ENCODE assay signal across 8 cellular contexts in genomic region chr10:6406220-6407033, GRCh38.
A peak's percentile ranks its signal among the peaks of the same experiment; 100 is the strongest.
DNase-seq lines count a peak whose midpoint lies in the region; ATAC-seq and TF ChIP-seq lines count a peak whose summit lies in the region.

No MANE protein-coding gene starts in this region.

- peak in 3 of 4 experiments; percentile 13 to 36 (median 26) for TF ChIP-seq CTCF in gastroesophageal sphincter (IDR thresholded peaks at IDR 0.05)

- CTCF ChIA-PET in activated CD4-positive, alpha-beta T cell treated with anti-CD3 and anti-CD28 coated beads, Interleukin-2, amount 10 ng/mL, durations not matched to agents 7 days and 5 days (lab: Charles Lee): interaction anchor here (0.6 to 3.4 kb wide), 16 partner anchors 12 to 310 kb away, joined by 3 to 29 read pairs (median 4); partner anchors contain the start of gene PFKFB3

- H3K4me3 ChIP-seq in gastroesophageal sphincter: no peak overlapping the region

- H3K27ac Mint-ChIP-seq in activated CD4-positive, alpha-beta T cell treated with anti-CD3 and anti-CD28 coated beads, Interleukin-2, amount 10 ng/mL, durations not matched to agents 7 days and 5 days: no peak overlapping the region

- intact Hi-C loops in sciatic nerve (cut with DNase I): loop anchor here (5.0 to 10.0 kb wide), 2 partner anchors 202 to 299 kb away; partner anchors contain the start of gene PFKFB3

- H3K27me3 ChIP-seq in gastroesophageal sphincter: no peaks in the 10 kb centered on the region

- POLR2A ChIA-PET in activated CD4-positive, alpha-beta T cell treated with anti-CD3 and anti-CD28 coated beads, Interleukin-2, amount 10 ng/mL, durations not matched to agents 7 days and 5 days (lab: Charles Lee): no interaction called here

- peaks cover 2 to 24% (median 8%) of the 10 kb centered on the region in 3 donors for H3K4me1 ChIP-seq in gastroesophageal sphincter

- H3K27ac ChIP-seq in gastroesophageal sphincter: no peak overlapping the region

- ATAC-seq in gastroesophageal sphincter (no peak), HG02610 (IDR thresholded peaks at IDR 0.05; ENCODE audit: unreplicated experiment) (no peak), sciatic nerve (no peak)

- no peaks in the 10 kb centered on the region for H3K9me3 Mint-ChIP-seq in activated CD4-positive, alpha-beta T cell treated with anti-CD3 and anti-CD28 coated beads, Interleukin-2, amount 10 ng/mL, durations not matched to agents 7 days and 5 days

- no peaks in the 10 kb centered on the region for H3K36me3 ChIP-seq in gastroesophageal sphincter

- 60 to 70% methylated on average over 10 of the region's 10 CpGs for WGBS in gastroesophageal sphincter (ENCODE audit: low coverage in 1 of 2), 2 donors

- H3K4me3 Mint-ChIP-seq in activated CD4-positive, alpha-beta T cell treated with anti-CD3 and anti-CD28 coated beads, Interleukin-2, amount 10 ng/mL, durations not matched to agents 7 days and 5 days: no peak overlapping the region

- TF ChIP-seq EP300 in gastroesophageal sphincter (IDR thresholded peaks at IDR 0.05): no peak

- H3K27me3 Mint-ChIP-seq in activated CD4-positive, alpha-beta T cell treated with anti-CD3 and anti-CD28 coated beads, Interleukin-2, amount 10 ng/mL, durations not matched to agents 7 days and 5 days: peaks cover 8% of the 10 kb centered on the region

- TF ChIP-seq POLR2A in gastroesophageal sphincter (IDR thresholded peaks at IDR 0.05): no peak

- peaks cover 6% of the 10 kb centered on the region for H3K36me3 Mint-ChIP-seq in activated CD4-positive, alpha-beta T cell treated with anti-CD3 and anti-CD28 coated beads, Interleukin-2, amount 10 ng/mL, durations not matched to agents 7 days and 5 days (ENCODE audit: low read depth)

- DNase-seq in CD1c-positive myeloid dendritic cell (ENCODE audit: extremely low spot score) (peak; percentile 29), HCEC 1CT (peak; percentile 38), UCSD-AML1 (lab: John Stamatoyannopoulos, UW; ENCODE audit: unreplicated experiment) (no peak), NCI-H2196 treated with DMSO at 0.1 percent for 48 hours (lab: John Stamatoyannopoulos, UW; ENCODE audit: unreplicated experiment) (no peak), sciatic nerve (ENCODE audit: low spot score) (no peak)
- DNase-seq in activated CD4-positive, alpha-beta T cell treated with anti-CD3 and anti-CD28 coated beads, Interleukin-2, amount 10 ng/mL, durations not matched to agents 7 days and 5 days: peak; percentile 50

- peaks cover 54% of the 10 kb centered on the region for H3K4me1 Mint-ChIP-seq in activated CD4-positive, alpha-beta T cell treated with anti-CD3 and anti-CD28 coated beads, Interleukin-2, amount 10 ng/mL, durations not matched to agents 7 days and 5 days

- no peaks in the 10 kb centered on the region for H3K9me3 ChIP-seq in gastroesophageal sphincter

Comparison
In these comparisons a context has a peak if more than half of its experiments do, and no peak if none do; other contexts are left out.
1. DNase-seq: peak in CD1c-positive myeloid dendritic cell (single experiment), HCEC 1CT (single experiment) and activated CD4-positive, alpha-beta T cell treated with anti-CD3 and anti-CD28 coated beads, Interleukin-2, amount 10 ng/mL, durations not matched to agents 7 days and 5 days (single experiment); none in UCSD-AML1 (single experiment), NCI-H2196 treated with DMSO at 0.1 percent for 48 hours (single experiment) and sciatic nerve (single experiment).